Comparison of ENCODE assay signal across 8 cellular contexts in genomic region chr11:16605971-16606783, GRCh38.
DNase-seq lines count a peak whose midpoint lies in the region; ATAC-seq and TF ChIP-seq lines count a peak whose summit lies in the region.

No MANE protein-coding gene starts in this region.

- peaks cover 6% of the 10 kb centered on the region for H3K36me3 Mint-ChIP-seq in IgD-negative memory B cell
- peaks cover 4% of the 10 kb centered on the region for H3K36me3 Mint-ChIP-seq in activated T-helper 2 cell treated with anti-CD3 and anti-CD28 coated beads, Interferon-gamma antibody, Interleukin-2, Interleukin-4, amounts not matched to agents 10 μg/mL and 5 μg/mL and 100 μg/mL, durations not matched to agents 14 hours and 24 hours and 36 hours (ENCODE audit: low read depth)
- no peaks in the 10 kb centered on the region for H3K36me3 Mint-ChIP-seq in nephron progenitor cell (ENCODE audit: low read depth)

- H3K27me3 Mint-ChIP-seq in IgD-negative memory B cell (peaks cover 43% of the 10 kb centered on the region), nephron progenitor cell (ENCODE audit: low read depth, poor library complexity) (peaks cover 17% of the 10 kb centered on the region)
- H3K27me3 Mint-ChIP-seq in activated T-helper 2 cell treated with anti-CD3 and anti-CD28 coated beads, Interferon-gamma antibody, Interleukin-2, Interleukin-4, amounts not matched to agents 10 μg/mL and 5 μg/mL and 100 μg/mL, durations not matched to agents 14 hours and 24 hours and 36 hours (ENCODE audit: low read depth) = peaks cover 45% of the 10 kb centered on the region

- peaks cover 4 to 13% (median 4%) of the 10 kb centered on the region in 3 donors for H3K9me3 Mint-ChIP-seq in IgD-negative memory B cell
- no peaks in the 10 kb centered on the region for H3K9me3 Mint-ChIP-seq in activated T-helper 2 cell treated with anti-CD3 and anti-CD28 coated beads, Interferon-gamma antibody, Interleukin-2, Interleukin-4, amounts not matched to agents 10 μg/mL and 5 μg/mL and 100 μg/mL, durations not matched to agents 14 hours and 24 hours and 36 hours
- no peaks in the 10 kb centered on the region for H3K9me3 Mint-ChIP-seq in nephron progenitor cell

- H3K27ac Mint-ChIP-seq in IgD-negative memory B cell (peak overlapping the region; percentile 53 to 85 (median 64)), nephron progenitor cell (peak overlapping the region; percentile 96)
- peak overlapping the region; percentile 46 for H3K27ac Mint-ChIP-seq in activated T-helper 2 cell treated with anti-CD3 and anti-CD28 coated beads, Interferon-gamma antibody, Interleukin-2, Interleukin-4, amounts not matched to agents 10 μg/mL and 5 μg/mL and 100 μg/mL, durations not matched to agents 14 hours and 24 hours and 36 hours

- intact Hi-C loops in activated T-helper 2 cell treated with anti-CD3 and anti-CD28 coated beads, Interferon-gamma antibody, Interleukin-2, Interleukin-4, amounts not matched to agents 10 μg/mL and 5 μg/mL and 100 μg/mL, durations not matched to agents 14 hours and 24 hours and 36 hours (cut with micrococcal nuclease) = loop anchor here (1.0 to 10.0 kb wide), 4 partner anchors 7 to 1634 kb away; partner anchors contain the start of gene CALCA

- peak; percentile 94 for ATAC-seq in GM21619 (IDR thresholded peaks at IDR 0.05; ENCODE audit: unreplicated experiment)
- ATAC-seq in stimulated activated naive CD8-positive, alpha-beta T cell treated with anti-CD3 and anti-CD28 coated beads, Interleukin-15, Interleukin-2, amounts not matched to agents 100 U/mL and 50 U/mL, for 24 hours = peak; percentile 89

- DNase-seq in DMS79 (lab: John Stamatoyannopoulos, UW) = peak; percentile 84
- DNase-seq in RKO (ENCODE audit: low spot score) = peak; percentile 79
- DNase-seq in activated T-helper 2 cell treated with anti-CD3 and anti-CD28 coated beads, Interferon-gamma antibody, Interleukin-2, Interleukin-4, amounts not matched to agents 10 μg/mL and 5 μg/mL and 100 μg/mL, durations not matched to agents 14 hours and 24 hours and 36 hours (ENCODE audit: low spot score) = peak; percentile 79
- DNase-seq in fibroblast of the aortic adventitia (ENCODE audit: low read depth) = peak; percentile 84
- DNase-seq in nephron progenitor cell = peak; percentile 95
- peak; percentile 87 for DNase-seq in stimulated activated naive CD8-positive, alpha-beta T cell treated with anti-CD3 and anti-CD28 coated beads, Interleukin-15, Interleukin-2, amounts not matched to agents 100 U/mL and 50 U/mL, for 24 hours

- TF ChIP-seq CTCF in fibroblast of the aortic adventitia (IDR thresholded peaks at IDR 0.05; ENCODE audit: insufficient read depth, low read length) (peak; percentile 99), nephron progenitor cell (IDR thresholded peaks at IDR 0.05) (peak; percentile 99)

- peak overlapping the region; percentile 60 for H3K4me3 ChIP-seq in fibroblast of the aortic adventitia (ENCODE audit: low read depth, low read length)

- H3K4me3 Mint-ChIP-seq in IgD-negative memory B cell = peak overlapping the region; percentile 34 to 89 (median 74)
- peak overlapping the region; percentile 74 for H3K4me3 Mint-ChIP-seq in activated T-helper 2 cell treated with anti-CD3 and anti-CD28 coated beads, Interferon-gamma antibody, Interleukin-2, Interleukin-4, amounts not matched to agents 10 μg/mL and 5 μg/mL and 100 μg/mL, durations not matched to agents 14 hours and 24 hours and 36 hours (ENCODE audit: low read depth)
- no peak overlapping the region for H3K4me3 Mint-ChIP-seq in nephron progenitor cell

- H3K4me1 Mint-ChIP-seq in IgD-negative memory B cell = peaks cover 8 to 12% (median 10%) of the 10 kb centered on the region in 3 donors
- peaks cover 13% of the 10 kb centered on the region for H3K4me1 Mint-ChIP-seq in activated T-helper 2 cell treated with anti-CD3 and anti-CD28 coated beads, Interferon-gamma antibody, Interleukin-2, Interleukin-4, amounts not matched to agents 10 μg/mL and 5 μg/mL and 100 μg/mL, durations not matched to agents 14 hours and 24 hours and 36 hours (ENCODE audit: low read depth)
- H3K4me1 Mint-ChIP-seq in nephron progenitor cell = peaks cover 31% of the 10 kb centered on the region

Comparison
In these comparisons a context has a peak if more than half of its experiments do, and no peak if none do; other contexts are left out.
1. Peak in every context shown above with its lines: DNase-seq, ATAC-seq and H3K4me3 ChIP-seq.
2. H3K27ac Mint-ChIP-seq: peak in every context shown above with its lines; median percentile 96 in nephron progenitor cell; 64 in IgD-negative memory B cell; 46 in activated T-helper 2 cell treated with anti-CD3 and anti-CD28 coated beads, Interferon-gamma antibody, Interleukin-2, Interleukin-4, amounts not matched to agents 10 μg/mL and 5 μg/mL and 100 μg/mL, durations not matched to agents 14 hours and 24 hours and 36 hours.